In genomic region chr22:28246392-28246791, GRCh38 we compare ENCODE assay signal across 17 cellular contexts.
DNase-seq lines count a peak whose midpoint lies in the region; ATAC-seq and TF ChIP-seq lines count a peak whose summit lies in the region.
"Had no signal": no experiment of that assay in that cellular context is flagged by ENCODE, and none has a peak within 500 bp of the region (broad histone marks: within the 10 kb centered on the region; RNA-seq: fewer than 3 reads in every experiment).

No MANE protein-coding gene starts in this region.

- H2AK9ac ChIP-seq in IMR-90 (replicated peaks; ENCODE audit: low read depth, low read length, poor library complexity): no peak overlapping the region

- no CpG with 5 or more reads among the region's 2 CpGs for WGBS in IMR-90 (ENCODE audit: extremely low coverage in 2 of 2, insufficient read length in 1 of 2), 2 experiments

- H4K5ac ChIP-seq in IMR-90 (ENCODE audit: low read depth, low read length): no peak overlapping the region

- no TSS peak for BruUV-seq in IMR-90 (replicated peaks; lab: Mats Ljungman, UMichigan)

- CTCF ChIA-PET in IMR-90 (lab: Yijun Ruan, JAX): no interaction called here

- dilution Hi-C loops in IMR-90 (cut with HindIII; ENCODE audit: low sequenced_read_pairs, unreplicated experiment): no loop called here

- no peak overlapping the region for H2BK5ac ChIP-seq in IMR-90 (ENCODE audit: low read depth, low read length, poor library complexity, severe bottlenecking)

- peaks cover 0 to 6% of the 10 kb centered on the region in 2 experiments; a peak in 1 of 4 replicates for H3K79me1 ChIP-seq in IMR-90 (ENCODE audit: low read depth in 1 of 2, low read length in 2 of 2)

- H3K36me3 Mint-ChIP-seq in mesothelial cell of epicardium: no peaks in the 10 kb centered on the region

- no peak overlapping the region; the same call in 1 of the 2 replicates for H3K18ac ChIP-seq in IMR-90 (ENCODE audit: low read depth, low read length)

- peak overlapping the region; percentile 94 for H3K27ac Mint-ChIP-seq in mesothelial cell of epicardium

- H3K36me3 ChIP-seq in IMR-90 (ENCODE audit: control insufficient read depth, insufficient read depth, low read length): no peaks in the 10 kb centered on the region
- H3K36me3 ChIP-seq: colonic mucosa, SJCRH30, stomach, upper lobe of right lung had no signal

- H3K56ac ChIP-seq in IMR-90 (ENCODE audit: extremely low read depth, insufficient read depth, low read length): no peak overlapping the region

- no peak overlapping the region for H3K4me3 ChIP-seq in IMR-90 (ENCODE audit: insufficient read depth, low read depth, low read length)
- H3K4me3 ChIP-seq: colonic mucosa, SJCRH30, stomach, upper lobe of right lung had no signal

- peaks cover 75% of the 10 kb centered on the region for H3K4me1 Mint-ChIP-seq in mesothelial cell of epicardium

- TF ChIP-seq POLR2A in IMR-90 (IDR thresholded peaks at IDR 0.05; ENCODE audit: low read depth, low read length): no peak

- no peak overlapping the region for H4K8ac ChIP-seq in IMR-90 (ENCODE audit: low read depth in 2 of 2, low read length in 2 of 2)

- POLR2A ChIA-PET in IMR-90 (lab: Charles Lee; ENCODE audit: unreplicated experiment): no interaction called here

- no peaks in the 10 kb centered on the region for H3K9me3 ChIP-seq in IMR-90 (ENCODE audit: control insufficient read depth, insufficient read depth, low read length)
- H3K9me3 ChIP-seq: colonic mucosa, SJCRH30, stomach, upper lobe of right lung had no signal

- H3K27ac ChIP-seq in IMR-90 (ENCODE audit: insufficient read depth, low read length): no peak overlapping the region
- H3K27ac ChIP-seq: colonic mucosa, SJCRH30, stomach, upper lobe of right lung had no signal

- DNase-seq in AG08396 (ENCODE audit: low spot score) (peak; percentile 10), IMR-90 (peak; percentile 72), dedifferentiated amniotic fluid mesenchymal stem cell (ENCODE audit: extremely low spot score) (peak; percentile 25), mesothelial cell of epicardium (ENCODE audit: low spot score in 2 of 2, unreplicated experiment in 2 of 2) (no peak), cortex of kidney (lab: John Stamatoyannopoulos, UW) (no peak), GM13976 (ENCODE audit: low spot score) (no peak)
- no peak for DNase-seq in stimulated activated naive CD8-positive, alpha-beta T cell treated with anti-CD3 and anti-CD28 coated beads, Interleukin-15, Interleukin-2, amounts not matched to agents 100 U/mL and 50 U/mL, for 24 hours
- DNase-seq: activated CD8-positive, alpha-beta memory T cell treated with anti-CD3 and anti-CD28 coated beads for 24 hours; amniotic stem cell; colonic mucosa; midbrain; NCI-H526 treated with DMSO at 0.1 percent for 48 hours; right cardiac atrium; SJCRH30; stomach; upper lobe of right lung had no signal

- no peak overlapping the region for H3K4ac ChIP-seq in IMR-90 (ENCODE audit: low read depth, low read length)

- H3K9me1 ChIP-seq in IMR-90 (ENCODE audit: insufficient read depth, low read length): peaks cover 7% of the 10 kb centered on the region

- no peaks in the 10 kb centered on the region for H3K9me3 Mint-ChIP-seq in mesothelial cell of epicardium

- no peak overlapping the region for H3K23ac ChIP-seq in IMR-90 (ENCODE audit: low read depth, low read length)

- H2BK15ac ChIP-seq in IMR-90 (ENCODE audit: low read depth, low read length): no peak overlapping the region

- H3K4me3 Mint-ChIP-seq in mesothelial cell of epicardium: no peak overlapping the region

- no peaks in the 10 kb centered on the region for H3K27me3 ChIP-seq in IMR-90 (ENCODE audit: control insufficient read depth, insufficient read depth, low read length)
- H3K27me3 ChIP-seq: colonic mucosa, SJCRH30, stomach, upper lobe of right lung had no signal

- H4K91ac ChIP-seq in IMR-90 (ENCODE audit: insufficient read depth, low read depth, low read length): no peak overlapping the region

- ATAC-seq in IMR-90 (ENCODE audit: low read depth) (peak; percentile 52), GM21381 (IDR thresholded peaks at IDR 0.05; ENCODE audit: unreplicated experiment) (no peak)
- no peak for ATAC-seq in stimulated activated naive CD8-positive, alpha-beta T cell treated with anti-CD3 and anti-CD28 coated beads, Interleukin-15, Interleukin-2, amounts not matched to agents 100 U/mL and 50 U/mL, for 24 hours
- ATAC-seq: upper lobe of right lung had no signal

- no peak overlapping the region for H2BK20ac ChIP-seq in IMR-90 (ENCODE audit: low read depth, low read length)

- no peak overlapping the region for H2AFZ ChIP-seq in IMR-90 (replicated peaks; ENCODE audit: low read length, poor library complexity)

- no peak overlapping the region for H3K14ac ChIP-seq in IMR-90 (replicated peaks; ENCODE audit: low read depth, low read length)

- H2AK5ac ChIP-seq in IMR-90 (ENCODE audit: low read depth, low read length): no peak overlapping the region

- H3K9ac ChIP-seq in IMR-90 (ENCODE audit: low read depth, low read length): no peak overlapping the region

- no peak for TF ChIP-seq RAD21 in IMR-90 (IDR thresholded peaks at IDR 0.05; ENCODE audit: low read length)

- in situ Hi-C loops in IMR-90 (cut with MboI; ENCODE audit: low sequenced_read_pairs): no loop called here
- in situ Hi-C loops in GM13976 (cut with MboI; ENCODE audit: low sequenced_read_pairs, unreplicated experiment): no loop called here

- intact Hi-C loops in IMR-90 (cut with micrococcal nuclease): no loop called here

- H3K4me2 ChIP-seq in IMR-90 (ENCODE audit: low read depth, low read length): no peak overlapping the region; the same call in 1 of the 2 replicates

- no peak overlapping the region for H2BK120ac ChIP-seq in IMR-90 (ENCODE audit: low read depth, low read length)

- no peaks in the 10 kb centered on the region for H4K20me1 ChIP-seq in IMR-90 (ENCODE audit: insufficient read depth, low read length)

- H3K4me1 ChIP-seq in IMR-90 (ENCODE audit: control insufficient read depth, insufficient read depth, low read length): peaks cover 9% of the 10 kb centered on the region
- H3K4me1 ChIP-seq: colonic mucosa, SJCRH30 had no signal

- no peaks in the 10 kb centered on the region for H3K27me3 Mint-ChIP-seq in mesothelial cell of epicardium (ENCODE audit: low read depth)

- TF ChIP-seq CTCF in IMR-90 (conservative IDR thresholded peaks at IDR 0.05; ENCODE audit: low read depth, low read length) (no peak), mesothelial cell of epicardium (IDR thresholded peaks at IDR 0.05; ENCODE audit: unreplicated experiment) (no peak), GM13976 (IDR thresholded peaks at IDR 0.05; ENCODE audit: borderline replicate concordance, control extremely low read depth, extremely low read depth, insufficient read depth, missing control alignments) (no peak)

TF ChIP-seq in IMR-90, 13 proteins besides CTCF, POLR2A, EP300 and RAD21:
- TF ChIP-seq CEBPB (IDR thresholded peaks at IDR 0.05; ENCODE audit: low read depth, low read length) (peak; percentile 15; the same call in 1 of the 2 replicates), USF2 (IDR thresholded peaks at IDR 0.05; ENCODE audit: low read depth, low read length) (no peak), CHD1 (IDR thresholded peaks at IDR 0.05; ENCODE audit: low read depth, low read length) (no peak), NFE2L2 (IDR thresholded peaks at IDR 0.05; ENCODE audit: low read depth, low read length) (no peak)

Comparison
In these comparisons a context has a peak if more than half of its experiments do, and no peak if none do; other contexts are left out.
1. DNase-seq: peak in AG08396 (single experiment), IMR-90 (single experiment) and dedifferentiated amniotic fluid mesenchymal stem cell (single experiment); none in mesothelial cell of epicardium (0 of 2), stimulated activated naive CD8-positive, alpha-beta T cell treated with anti-CD3 and anti-CD28 coated beads, Interleukin-15, Interleukin-2, amounts not matched to agents 100 U/mL and 50 U/mL, for 24 hours (single experiment), cortex of kidney (single experiment) and GM13976 (single experiment).